20 cellular contexts compared by ENCODE assay signal in the genomic region with DNA sequence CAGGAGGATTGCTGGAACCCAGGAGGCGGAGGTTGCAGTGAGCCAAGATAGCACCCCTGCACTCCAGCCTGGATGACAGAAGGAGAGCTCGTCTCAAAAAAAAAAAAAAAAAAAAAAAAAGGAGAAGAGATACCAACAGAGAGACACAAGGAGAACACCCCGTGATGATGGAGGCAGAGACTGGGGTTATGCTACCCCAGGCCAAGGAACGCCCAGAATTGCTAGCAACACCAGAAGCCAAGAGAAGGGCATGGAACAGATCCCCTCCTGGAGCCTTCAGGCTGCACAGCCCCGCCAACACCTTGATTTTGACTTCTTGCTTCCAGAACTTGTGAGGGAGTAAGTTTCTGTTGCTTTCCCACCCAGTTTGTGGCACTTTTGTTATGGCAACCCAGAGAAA.
A peak's percentile ranks its signal among the peaks of the same experiment; 100 is the strongest.
DNase-seq lines count a peak whose midpoint lies in the region; ATAC-seq, FAIRE-seq and TF ChIP-seq lines count a peak whose summit lies in the region.
"Had no signal": no experiment of that assay in that cellular context is flagged by ENCODE, and none has a peak within 500 bp of the region (broad histone marks: within the 10 kb centered on the region; RNA-seq: fewer than 3 reads in every experiment).

No MANE protein-coding gene starts in this region.

- no peak overlapping the region for H3K4me3 ChIP-seq in right lobe of liver
- no peak overlapping the region for H3K4me3 ChIP-seq in HepG2 (replicated peaks in 1 of 3; ENCODE audit: insufficient read depth in 1 of 3, low read depth in 2 of 3, low read length in 3 of 3)
- no peak overlapping the region for H3K4me3 ChIP-seq in GM23338
- no peak overlapping the region for H3K4me3 ChIP-seq in vagina
- no peak overlapping the region for H3K4me3 ChIP-seq in H7 (ENCODE audit: insufficient read depth, low read depth, low read length)
- H3K4me3 ChIP-seq: GM12878, SK-N-MC had no signal

- 72% methylated on average over 3 of the region's 5 CpGs for WGBS in right lobe of liver (ENCODE audit: insufficient coverage, low coverage, low lambda C conversion rate, missing lambda C conversion rate)
- 94% methylated on average over 5 of the region's 5 CpGs for WGBS in HepG2 (ENCODE audit: low lambda C conversion rate)

- H3K4me3 Mint-ChIP-seq in GM23338 (no peak overlapping the region; the same call in 2 of the 3 replicates), immature natural killer cell (no peak overlapping the region)
- H3K4me3 Mint-ChIP-seq in stimulated activated memory B cell treated with anti-CD40 and anti-IgM and Interleukin-4, amounts not matched to agents 10 μg/mL and 1 μg/mL and 100 μg/mL, for 72 hours = no peak overlapping the region

- H2AFZ ChIP-seq in HepG2 (ENCODE audit: low read length) (no peak overlapping the region), GM23338 (no peak overlapping the region)

- no peaks in the 10 kb centered on the region for H3K9me2 ChIP-seq in GM23338 (ENCODE audit: insufficient read depth)

- H3K27ac Mint-ChIP-seq in GM23338 (no peak overlapping the region; the same call in 1 of the 2 replicates), immature natural killer cell (peak overlapping the region in 4 of 6 donors; percentile 26 to 60 (median 56))
- peak overlapping the region; percentile 35 for H3K27ac Mint-ChIP-seq in stimulated activated memory B cell treated with anti-CD40 and anti-IgM and Interleukin-4, amounts not matched to agents 10 μg/mL and 1 μg/mL and 100 μg/mL, for 72 hours

- no peak for TF ChIP-seq POLR2A in right lobe of liver (IDR thresholded peaks at IDR 0.05)
- TF ChIP-seq POLR2A in HepG2 (IDR thresholded peaks at IDR 0.05; ENCODE audit: insufficient read depth in 1 of 2, low read depth in 2 of 2, low read length in 2 of 2) = no peak
- no peak for TF ChIP-seq POLR2A in vagina (IDR thresholded peaks at IDR 0.05)

- H3K79me2 ChIP-seq in HepG2 (ENCODE audit: insufficient read depth, low read length) = peaks cover 3% of the 10 kb centered on the region
- H3K79me2 ChIP-seq in GM23338 (replicated peaks; ENCODE audit: insufficient read depth) = peaks cover 91% of the 10 kb centered on the region

- no peak overlapping the region for H3K9ac ChIP-seq in HepG2 (ENCODE audit: insufficient read depth, low read depth, low read length)

- FAIRE-seq in HepG2 (lab: Jason Lieb, UNC) = no peak
- FAIRE-seq: D721Med, G401.6, GM12878 had no signal

- TF ChIP-seq RAD21 in HepG2 (CRISPR knock-in tag; IDR thresholded peaks at IDR 0.05) = no peak

- H3K27ac ChIP-seq in right lobe of liver = no peak overlapping the region
- H3K27ac ChIP-seq in HepG2 (ENCODE audit: extremely low read length, insufficient read depth, low read length) = no peak overlapping the region
- H3K27ac ChIP-seq in GM23338 (ENCODE audit: low read depth) = 0 out of 2 replicates have a peak overlapping the region, but pooled peaks have one; percentile 59
- no peak overlapping the region for H3K27ac ChIP-seq in vagina
- H3K27ac ChIP-seq: SK-N-MC had no signal

- DNase-seq in right lobe of liver (no peak), HepG2 (ENCODE audit: low spot score) (no peak), GM23338 (ENCODE audit: low spot score) (no peak), immature natural killer cell (no peak), DMS114 treated with DMSO at 0.1 percent for 48 hours (lab: John Stamatoyannopoulos, UW; ENCODE audit: unreplicated experiment) (no peak), vagina (ENCODE audit: extremely low spot score in 2 of 2) (no peak), H7 (no peak)
- DNase-seq: ACHN; AML-193; CD8-positive, alpha-beta memory T cell; DMS79 treated with DMSO at 0.1 percent for 48 hours; NCI-H1436; NCI-H2029; NCI-H2171; NCI-H748 treated with DMSO at 0.1 percent for 48 hours had no signal

- H3F3A ChIP-seq in GM23338 (replicated peaks; ENCODE audit: low read depth) = 0 out of 2 replicates have a peak, but pooled peaks cover 4% of the 10 kb centered on the region

- BruUV-seq in HepG2 (replicated peaks; lab: Mats Ljungman, UMichigan) = no TSS peak

- H3K27me3 ChIP-seq in right lobe of liver = no peaks in the 10 kb centered on the region
- H3K27me3 ChIP-seq in HepG2 (ENCODE audit: control insufficient read depth in 1 of 2, insufficient read depth in 2 of 2, low read length in 2 of 2) = no peaks in the 10 kb centered on the region; a peak in 1 of 5 replicates
- no peaks in the 10 kb centered on the region for H3K27me3 ChIP-seq in GM23338 (ENCODE audit: insufficient read depth)
- no peaks in the 10 kb centered on the region for H3K27me3 ChIP-seq in vagina
- no peaks in the 10 kb centered on the region for H3K27me3 ChIP-seq in H7 (ENCODE audit: control insufficient read depth, insufficient read depth, low read length)

- in situ Hi-C loops in HepG2 (cut with HindIII; ENCODE audit: extremely low pct_ligation_motif_present, low pct_unique_long_range_greater_than_20kb) = no loop called here

- peaks cover 4% of the 10 kb centered on the region; the same call in 1 of the 2 replicates for H4K20me1 ChIP-seq in HepG2 (ENCODE audit: insufficient read depth, low read length)
- peaks cover 21% of the 10 kb centered on the region; the same call in 1 of the 2 replicates for H4K20me1 ChIP-seq in GM23338 (replicated peaks; ENCODE audit: insufficient read depth)

- POLR2A ChIA-PET in HepG2 (lab: Yijun Ruan, JAX) = interaction anchor here (0.5 kb wide), 1 partner anchor 146 kb away, joined by 4 read pairs; no protein-coding TSS in a partner anchor

- intact Hi-C loops in right lobe of liver (cut with DNase I) = no loop called here
- intact Hi-C loops in HepG2 (cut with micrococcal nuclease; ENCODE audit: unreplicated experiment) = no loop called here
- intact Hi-C loops in vagina (cut with DNase I) = no loop called here

- H3K4me1 Mint-ChIP-seq in GM23338 = peaks cover 32% of the 10 kb centered on the region
- H3K4me1 Mint-ChIP-seq in immature natural killer cell = peaks cover 74 to 89% of the 10 kb centered on the region in 2 donors
- H3K4me1 Mint-ChIP-seq in stimulated activated memory B cell treated with anti-CD40 and anti-IgM and Interleukin-4, amounts not matched to agents 10 μg/mL and 1 μg/mL and 100 μg/mL, for 72 hours = peaks cover 53% of the 10 kb centered on the region

- ATAC-seq in right lobe of liver (peak in 3 of 4 donors; percentile 56 to 63 (median 60)), HepG2 (no peak), GM23338 (no peak)
- no peak for ATAC-seq in stimulated activated memory B cell treated with anti-CD40 and anti-IgM and Interleukin-4, amounts not matched to agents 10 μg/mL and 1 μg/mL and 100 μg/mL, for 72 hours
- ATAC-seq: GM12878 had no signal

- H3K36me3 Mint-ChIP-seq in GM23338 (ENCODE audit: low read depth) (peaks cover 62% of the 10 kb centered on the region), immature natural killer cell (peaks cover under 1 to 18% (median 10%) of the 10 kb centered on the region in 3 donors)
- H3K36me3 Mint-ChIP-seq in stimulated activated memory B cell treated with anti-CD40 and anti-IgM and Interleukin-4, amounts not matched to agents 10 μg/mL and 1 μg/mL and 100 μg/mL, for 72 hours = peaks cover 35% of the 10 kb centered on the region

- H3K9me3 Mint-ChIP-seq in GM23338 (peaks cover 17% of the 10 kb centered on the region), immature natural killer cell (no peaks in the 10 kb centered on the region)
- no peaks in the 10 kb centered on the region for H3K9me3 Mint-ChIP-seq in stimulated activated memory B cell treated with anti-CD40 and anti-IgM and Interleukin-4, amounts not matched to agents 10 μg/mL and 1 μg/mL and 100 μg/mL, for 72 hours
- H3K9me3 Mint-ChIP-seq: CD8-positive, alpha-beta memory T cell had no signal

- H3K4me1 ChIP-seq in right lobe of liver = no peaks in the 10 kb centered on the region
- no peaks in the 10 kb centered on the region for H3K4me1 ChIP-seq in HepG2 (ENCODE audit: insufficient read depth, low read length)
- peaks cover 32% of the 10 kb centered on the region for H3K4me1 ChIP-seq in GM23338 (ENCODE audit: insufficient read depth)
- no peaks in the 10 kb centered on the region for H3K4me1 ChIP-seq in vagina

- H3K4me2 ChIP-seq in HepG2 (ENCODE audit: low read depth, low read length) (no peak overlapping the region), GM23338 (no peak overlapping the region)

- no peak for TF ChIP-seq CTCF in right lobe of liver (IDR thresholded peaks at IDR 0.05)
- TF ChIP-seq CTCF in HepG2 (CRISPR knock-in tag; IDR thresholded peaks at IDR 0.05) = no peak
- no peak for TF ChIP-seq CTCF in GM23338 (conservative IDR thresholded peaks at IDR 0.05; ENCODE audit: low read depth in 2 of 2)
- TF ChIP-seq CTCF in vagina (IDR thresholded peaks at IDR 0.05) = no peak

- H3K36me3 ChIP-seq in right lobe of liver (no peaks in the 10 kb centered on the region), HepG2 (replicated peaks in 1 of 2; ENCODE audit: control insufficient read depth in 1 of 2, insufficient read depth in 2 of 2, low read length in 2 of 2) (no peaks in the 10 kb centered on the region; a peak in 1 of 5 replicates), GM23338 (ENCODE audit: insufficient read depth) (no peaks in the 10 kb centered on the region), vagina (no peaks in the 10 kb centered on the region), H7 (replicated peaks; ENCODE audit: control insufficient read depth, insufficient read depth, low read length) (no peaks in the 10 kb centered on the region; the same call in none of the 2 replicates)

- H3K27me3 Mint-ChIP-seq in GM23338 (ENCODE audit: insufficient read depth, low read depth, poor library complexity) (peaks cover 4% of the 10 kb centered on the region), immature natural killer cell (ENCODE audit: low read depth in 3 of 3) (peaks cover 0 to 4% (median 2%) of the 10 kb centered on the region in 3 donors)
- H3K27me3 Mint-ChIP-seq in stimulated activated memory B cell treated with anti-CD40 and anti-IgM and Interleukin-4, amounts not matched to agents 10 μg/mL and 1 μg/mL and 100 μg/mL, for 72 hours = no peaks in the 10 kb centered on the region
- H3K27me3 Mint-ChIP-seq: CD8-positive, alpha-beta memory T cell had no signal

- no peaks in the 10 kb centered on the region for H3K9me3 ChIP-seq in right lobe of liver
- H3K9me3 ChIP-seq in HepG2 (ENCODE audit: low read length) = no peaks in the 10 kb centered on the region
- H3K9me3 ChIP-seq in vagina = no peaks in the 10 kb centered on the region

- CTCF ChIA-PET in HepG2 (lab: Yijun Ruan, JAX; ENCODE audit: low intra/inter-chr PET ratio, low total read pairs) = no interaction called here

- TF ChIP-seq EP300 in HepG2 (IDR thresholded peaks at IDR 0.05; ENCODE audit: low read depth in 2 of 2, low read length in 2 of 2) (no peak), HepG2 (CRISPR knock-in tag; IDR thresholded peaks at IDR 0.05; ENCODE audit: borderline replicate concordance) (no peak)

TF ChIP-seq in HepG2, 621 proteins besides CTCF, POLR2A, EP300 and RAD21 (continues in another document):
- no peak for TF ChIP-seq SPEN (CRISPR knock-in tag; IDR thresholded peaks at IDR 0.05; ENCODE audit: low read depth)
- no peak for TF ChIP-seq GABPA (IDR thresholded peaks at IDR 0.05; ENCODE audit: low read depth, low read length)
- TF ChIP-seq GABPA (CRISPR knock-in tag; IDR thresholded peaks at IDR 0.05; ENCODE audit: low read depth) = no peak

TF ChIP-seq in GM23338, 12 proteins besides CTCF, POLR2A, EP300 and RAD21 (continues in another document):
- no peak for TF ChIP-seq JUNB (IDR thresholded peaks at IDR 0.05; ENCODE audit: unreplicated experiment)
- no peak for TF ChIP-seq ZNF114 (CRISPR knock-in tag; IDR thresholded peaks at IDR 0.05)
- TF ChIP-seq EZH2phosphoT487 (IDR thresholded peaks at IDR 0.05; ENCODE audit: unreplicated experiment) = no peak
- TF ChIP-seq EZH2 (IDR thresholded peaks at IDR 0.05; ENCODE audit: low read depth, unreplicated experiment) = no peak

Comparison
In these comparisons a context has a peak if more than half of its experiments do, and no peak if none do; other contexts are left out.
1. ATAC-seq: peak in right lobe of liver (3 of 4); none in HepG2 (single experiment), GM23338 (single experiment) and stimulated activated memory B cell treated with anti-CD40 and anti-IgM and Interleukin-4, amounts not matched to agents 10 μg/mL and 1 μg/mL and 100 μg/mL, for 72 hours (single experiment).